In the genomic region with DNA sequence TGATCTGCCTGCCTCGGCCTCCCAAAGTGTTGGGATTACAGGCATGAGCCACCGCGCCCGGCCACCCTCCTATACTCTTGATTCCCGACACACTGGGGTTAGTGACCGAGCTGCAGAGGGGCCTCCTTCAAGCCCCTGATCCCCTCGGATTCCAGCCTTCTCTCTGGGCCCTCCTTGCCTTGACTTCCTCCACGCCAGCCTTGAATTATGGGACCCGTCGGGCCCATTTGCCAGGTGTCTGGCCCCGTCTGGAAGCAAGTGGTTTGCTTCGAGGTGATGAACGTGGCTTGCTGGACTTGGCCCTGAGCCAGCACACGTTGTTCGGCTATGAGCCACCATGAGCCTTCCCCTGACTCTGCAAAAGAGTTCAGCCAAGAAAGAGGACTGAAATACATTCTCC, we compare ENCODE assay signal across 32 cellular contexts. TPM values are rescaled to one million over a fixed set of nuclear protein-coding genes. Genes with fewer than 3 reads are reported as not detected.
DNase-seq lines count a peak whose midpoint lies in the region; ATAC-seq and TF ChIP-seq lines count a peak whose summit lies in the region.
"Had no signal": no experiment of that assay in that cellular context is flagged by ENCODE, and none has a peak within 500 bp of the region (broad histone marks: within the 10 kb centered on the region; RNA-seq: fewer than 3 reads in every experiment).

No MANE protein-coding gene starts in this region.

- no peak for TF ChIP-seq CTCF in testis (IDR thresholded peaks at IDR 0.05)
- TF ChIP-seq CTCF in WTC11 (IDR thresholded peaks at IDR 0.05) = no peak

- no peaks in the 10 kb centered on the region for H3K36me3 ChIP-seq in testis (ENCODE audit: low read depth, missing control alignments)
- H3K36me3 ChIP-seq: ascending aorta, SJSA1 had no signal

- ATAC-seq in WTC11 = no peak
- ATAC-seq: activated CD8-positive, alpha-beta memory T cell treated with anti-CD3 and anti-CD28 coated beads, Interleukin-2, amount 10 ng/mL, durations not matched to agents 7 days and 5 days; HCT116; left ventricle myocardium superior had no signal

- peaks cover 3% of the 10 kb centered on the region; the same call in 1 of the 2 replicates for H3K9me3 Mint-ChIP-seq in WTC11

- CTCF ChIA-PET in WTC11 (lab: Charles Lee) = interaction anchor here (1.1 to 1.3 kb wide), 2 partner anchors 23 to 34 kb away, joined by 3 to 4 read pairs; no protein-coding TSS in a partner anchor

- no peak overlapping the region for H3K27ac ChIP-seq in testis
- H3K27ac ChIP-seq: 22Rv1, ascending aorta, coronary artery, HL-60, RWPE1, SJSA1 had no signal

- H3K27ac Mint-ChIP-seq in WTC11 = no peak overlapping the region
- H3K27ac Mint-ChIP-seq: activated CD8-positive, alpha-beta memory T cell treated with anti-CD3 and anti-CD28 coated beads, Interleukin-2, amount 10 ng/mL, durations not matched to agents 7 days and 5 days; activated naive CD8-positive, alpha-beta T cell treated with anti-CD3 and anti-CD28 coated beads, Interleukin-2, amount 10 ng/mL, durations not matched to agents 7 days and 5 days; CD14-positive monocyte had no signal

- POLR2A ChIA-PET in WTC11 (lab: Charles Lee) = no interaction called here

- 63 to 69% methylated on average over 13 to 15 of the region's 15 CpGs for WGBS in testis, 2 donors

- no peak overlapping the region for H3K4me3 Mint-ChIP-seq in WTC11
- H3K4me3 Mint-ChIP-seq: activated CD8-positive, alpha-beta memory T cell treated with anti-CD3 and anti-CD28 coated beads, Interleukin-2, amount 10 ng/mL, durations not matched to agents 7 days and 5 days; activated naive CD8-positive, alpha-beta T cell treated with anti-CD3 and anti-CD28 coated beads, Interleukin-2, amount 10 ng/mL, durations not matched to agents 7 days and 5 days had no signal

- DNase-seq in DMS 273 (lab: John Stamatoyannopoulos, UW; ENCODE audit: unreplicated experiment) (peak; percentile 13), DMS 273 treated with DMSO at 0.1 percent for 48 hours (lab: John Stamatoyannopoulos, UW) (no peak), COLO668 (lab: John Stamatoyannopoulos, UW; ENCODE audit: unreplicated experiment) (peak; percentile 14), amniotic epithelial cell (ENCODE audit: low read depth) (peak; percentile 16), mesenteric fat pad (ENCODE audit: low spot score) (peak; percentile 82), C1 segment of cervical spinal cord (lab: John Stamatoyannopoulos, UW) (no peak), testis (no peak), WTC11 (ENCODE audit: low spot score) (no peak)
- DNase-seq: activated CD4-positive, alpha-beta T cell treated with anti-CD3 and anti-CD28 coated beads, Interleukin-2, amount 50 U/mL, for 4 hours; activated CD8-positive, alpha-beta memory T cell treated with anti-CD3 and anti-CD28 coated beads, Interleukin-2, amount 10 ng/mL, durations not matched to agents 7 days and 5 days; activated gamma-delta T cell treated with Interleukin-2 at 50 U/mL for 16 hours; activated naive CD8-positive, alpha-beta T cell treated with anti-CD3 and anti-CD28 coated beads, Interleukin-2, amount 10 ng/mL, durations not matched to agents 7 days and 5 days; activated T-cell treated with anti-CD3 and anti-CD28 coated beads, Interleukin-2, amount 50 U/mL, for 48 hours; effector memory CD4-positive, alpha-beta T cell; Karpas-422; left ventricle myocardium superior; mesendoderm; NCI-H1436; NCI-H2081; NCI-H774; nucleus accumbens; stimulated activated CD4-positive, alpha-beta T cell treated with anti-CD3 and anti-CD28 coated beads, Interleukin-4, amount 100 ng/mL, for 4 hours; substantia nigra; T1000 had no signal

- H3K27me3 ChIP-seq in testis = no peaks in the 10 kb centered on the region
- H3K27me3 ChIP-seq: ascending aorta, SJSA1 had no signal

- intact Hi-C loops in testis (cut with DNase I; ENCODE audit: low total_unique reads) = no loop called here

- peaks cover 15% of the 10 kb centered on the region for H3K4me1 Mint-ChIP-seq in WTC11

- H3K9me3 ChIP-seq in testis = no peaks in the 10 kb centered on the region
- H3K9me3 ChIP-seq: ascending aorta, SJSA1 had no signal

- no peak for TF ChIP-seq POLR2A in testis (IDR thresholded peaks at IDR 0.05)

- no peaks in the 10 kb centered on the region for H3K36me3 Mint-ChIP-seq in WTC11
- H3K36me3 Mint-ChIP-seq: activated CD8-positive, alpha-beta memory T cell treated with anti-CD3 and anti-CD28 coated beads, Interleukin-2, amount 10 ng/mL, durations not matched to agents 7 days and 5 days; activated naive CD8-positive, alpha-beta T cell treated with anti-CD3 and anti-CD28 coated beads, Interleukin-2, amount 10 ng/mL, durations not matched to agents 7 days and 5 days; CD14-positive monocyte had no signal

- H3K4me1 ChIP-seq in testis = peaks cover 21% of the 10 kb centered on the region

- peaks cover 51% of the 10 kb centered on the region for H3K27me3 Mint-ChIP-seq in WTC11 (ENCODE audit: low read depth)

- H3K4me3 ChIP-seq in testis = no peak overlapping the region
- H3K4me3 ChIP-seq: ascending aorta, coronary artery, SJSA1 had no signal

TF ChIP-seq in WTC11, 78 proteins besides CTCF, POLR2A, EP300 and RAD21 (continues in another document):
- TF ChIP-seq FOXK1 (CRISPR knock-in tag; IDR thresholded peaks at IDR 0.05) (no peak), ATF1 (CRISPR knock-in tag; IDR thresholded peaks at IDR 0.05) (no peak), JAZF1 (CRISPR knock-in tag; IDR thresholded peaks at IDR 0.05) (no peak), RORB (CRISPR knock-in tag; IDR thresholded peaks at IDR 0.05) (no peak), NR2C2 (CRISPR knock-in tag; IDR thresholded peaks at IDR 0.05) (no peak), EMX1 (CRISPR knock-in tag; IDR thresholded peaks at IDR 0.05) (no peak), ATF3 (CRISPR knock-in tag; conservative IDR thresholded peaks at IDR 0.05) (no peak), ZBTB21 (CRISPR knock-in tag; IDR thresholded peaks at IDR 0.05; ENCODE audit: borderline replicate concordance) (no peak), CREB1 (CRISPR knock-in tag; IDR thresholded peaks at IDR 0.05) (no peak), SMAD3 (CRISPR knock-in tag; IDR thresholded peaks at IDR 0.05; ENCODE audit: borderline replicate concordance) (no peak), HMGXB4 (CRISPR knock-in tag; IDR thresholded peaks at IDR 0.05) (no peak)
- TF ChIP-seq, protein P1, sequence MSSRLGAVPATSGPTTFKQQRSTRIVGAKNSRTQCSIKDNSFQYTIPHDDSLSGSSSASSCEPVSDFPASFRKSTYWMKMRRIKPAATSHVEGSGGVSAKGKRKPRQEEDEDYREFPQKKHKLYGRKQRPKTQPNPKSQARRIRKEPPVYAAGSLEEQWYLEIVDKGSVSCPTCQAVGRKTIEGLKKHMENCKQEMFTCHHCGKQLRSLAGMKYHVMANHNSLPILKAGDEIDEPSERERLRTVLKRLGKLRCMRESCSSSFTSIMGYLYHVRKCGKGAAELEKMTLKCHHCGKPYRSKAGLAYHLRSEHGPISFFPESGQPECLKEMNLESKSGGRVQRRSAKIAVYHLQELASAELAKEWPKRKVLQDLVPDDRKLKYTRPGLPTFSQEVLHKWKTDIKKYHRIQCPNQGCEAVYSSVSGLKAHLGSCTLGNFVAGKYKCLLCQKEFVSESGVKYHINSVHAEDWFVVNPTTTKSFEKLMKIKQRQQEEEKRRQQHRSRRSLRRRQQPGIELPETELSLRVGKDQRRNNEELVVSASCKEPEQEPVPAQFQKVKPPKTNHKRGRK (CRISPR knock-in tag; IDR thresholded peaks at IDR 0.05; ENCODE audit: borderline replicate concordance) = no peak
- TF ChIP-seq, protein P2, sequence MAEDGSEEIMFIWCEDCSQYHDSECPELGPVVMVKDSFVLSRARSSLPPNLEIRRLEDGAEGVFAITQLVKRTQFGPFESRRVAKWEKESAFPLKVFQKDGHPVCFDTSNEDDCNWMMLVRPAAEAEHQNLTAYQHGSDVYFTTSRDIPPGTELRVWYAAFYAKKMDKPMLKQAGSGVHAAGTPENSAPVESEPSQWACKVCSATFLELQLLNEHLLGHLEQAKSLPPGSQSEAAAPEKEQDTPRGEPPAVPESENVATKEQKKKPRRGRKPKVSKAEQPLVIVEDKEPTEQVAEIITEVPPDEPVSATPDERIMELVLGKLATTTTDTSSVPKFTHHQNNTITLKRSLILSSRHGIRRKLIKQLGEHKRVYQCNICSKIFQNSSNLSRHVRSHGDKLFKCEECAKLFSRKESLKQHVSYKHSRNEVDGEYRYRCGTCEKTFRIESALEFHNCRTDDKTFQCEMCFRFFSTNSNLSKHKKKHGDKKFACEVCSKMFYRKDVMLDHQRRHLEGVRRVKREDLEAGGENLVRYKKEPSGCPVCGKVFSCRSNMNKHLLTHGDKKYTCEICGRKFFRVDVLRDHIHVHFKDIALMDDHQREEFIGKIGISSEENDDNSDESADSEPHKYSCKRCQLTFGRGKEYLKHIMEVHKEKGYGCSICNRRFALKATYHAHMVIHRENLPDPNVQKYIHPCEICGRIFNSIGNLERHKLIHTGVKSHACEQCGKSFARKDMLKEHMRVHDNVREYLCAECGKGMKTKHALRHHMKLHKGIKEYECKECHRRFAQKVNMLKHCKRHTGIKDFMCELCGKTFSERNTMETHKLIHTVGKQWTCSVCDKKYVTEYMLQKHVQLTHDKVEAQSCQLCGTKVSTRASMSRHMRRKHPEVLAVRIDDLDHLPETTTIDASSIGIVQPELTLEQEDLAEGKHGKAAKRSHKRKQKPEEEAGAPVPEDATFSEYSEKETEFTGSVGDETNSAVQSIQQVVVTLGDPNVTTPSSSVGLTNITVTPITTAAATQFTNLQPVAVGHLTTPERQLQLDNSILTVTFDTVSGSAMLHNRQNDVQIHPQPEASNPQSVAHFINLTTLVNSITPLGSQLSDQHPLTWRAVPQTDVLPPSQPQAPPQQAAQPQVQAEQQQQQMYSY (CRISPR knock-in tag; IDR thresholded peaks at IDR 0.05) = no peak

RNA-seq across cellular contexts. Expression of gene GRPEL1, which starts 37.4 kb away (rescaled TPM):
- total RNA-seq in mesenteric fat pad = 42.8 TPM
- 10 to 100 TPM; 40.8 to 58.5 TPM for total RNA-seq in testis
- 88.6 TPM for polyA plus RNA-seq in testis (ENCODE audit: insufficient read depth, low read depth, low replicate concordance)
- 45.9 to 50.1 TPM (median 50.0 TPM) in 3 replicates for total RNA-seq in WTC11 (2021)

Comparison
In these comparisons a context has a peak if more than half of its experiments do, and no peak if none do; other contexts are left out.
1. DNase-seq: peak in DMS 273 (single experiment), COLO668 (single experiment), amniotic epithelial cell (single experiment) and mesenteric fat pad (single experiment); none in DMS 273 treated with DMSO at 0.1 percent for 48 hours (single experiment), C1 segment of cervical spinal cord (0 of 14), testis (single experiment) and WTC11 (single experiment).